ENCODE assay signal across 23 cellular contexts in genomic region chr5:139998837-139999236, GRCh38. TPM values are rescaled to one million over a fixed set of nuclear protein-coding genes. Genes with fewer than 3 reads are reported as not detected.
"Had no signal": no experiment of that assay in that cellular context is flagged by ENCODE, and none has a peak within 500 bp of the region (broad histone marks: within the 10 kb centered on the region; RNA-seq: fewer than 3 reads in every experiment).

No MANE protein-coding gene starts in this region.

- H3K27me3 ChIP-seq: Peyer's patch had no signal

- H3K4me3 ChIP-seq: Peyer's patch, SJCRH30 had no signal

- DNase-seq: activated CD4-positive, alpha-beta memory T cell treated with anti-CD3 and anti-CD28 coated beads for 36 hours; activated CD4-positive, alpha-beta T cell treated with anti-CD3 and anti-CD28 coated beads, Interleukin-2, amount 10 ng/mL, durations not matched to agents 7 days and 5 days; activated CD4-positive, CD25-positive, alpha-beta regulatory T cell; activated gamma-delta T cell; activated naive CD4-positive, alpha-beta T cell treated with anti-CD3 and anti-CD28 coated beads for 36 hours; activated T-cell treated with anti-CD3 and anti-CD28 coated beads for 4 hours; activated T-cell treated with anti-CD3 and anti-CD28 coated beads, Interleukin-2, amount 50 U/mL, for 48 hours; amygdala; NCI-H1048; NCI-H146; NCI-H187 treated with DMSO at 0.1 percent for 48 hours; NCI-H2081 treated with DMSO at 0.1 percent for 48 hours; NCI-H526; NCI-H774; Peyer's patch; Right ventricle myocardium superior; SJCRH30; SK-N-SH; T-helper 1 cell had no signal

- H3K9ac ChIP-seq: SK-N-SH had no signal

- H3K9me2 ChIP-seq: SK-N-SH had no signal

- H3K4me2 ChIP-seq: SK-N-SH had no signal

- H3K4me1 ChIP-seq: Peyer's patch, SJCRH30 had no signal

- H3K36me3 ChIP-seq: Peyer's patch, SJCRH30 had no signal

- H3K9me3 ChIP-seq: Peyer's patch, SJCRH30, SK-N-SH had no signal

- ATAC-seq: activated T-helper 17 cell treated with anti-CD3 and anti-CD28 coated beads, Interleukin-2, amount 50 U/mL, for 72 hours had no signal

- H3K27ac ChIP-seq: Peyer's patch, RWPE1, SJCRH30, VCaP had no signal

RNA-seq across cellular contexts. Expression of gene NRG2, which starts 44.3 kb away (rescaled TPM):
- total RNA-seq: activated CD4-positive, alpha-beta memory T cell treated with anti-CD3 and anti-CD28 coated beads for 36 hours; activated CD4-positive, alpha-beta T cell treated with anti-CD3 and anti-CD28 coated beads, Interleukin-2, amount 10 ng/mL, durations not matched to agents 7 days and 5 days; activated naive CD4-positive, alpha-beta T cell treated with anti-CD3 and anti-CD28 coated beads for 36 hours; T-helper 2 cell treated with Interferon-gamma antibody and Interleukin-4, amounts not matched to agents 100 ng/mL and 5 ng/mL, for 36 hours had no signal
